Comparison of ENCODE assay signal across 1 cellular context in the genomic region with DNA sequence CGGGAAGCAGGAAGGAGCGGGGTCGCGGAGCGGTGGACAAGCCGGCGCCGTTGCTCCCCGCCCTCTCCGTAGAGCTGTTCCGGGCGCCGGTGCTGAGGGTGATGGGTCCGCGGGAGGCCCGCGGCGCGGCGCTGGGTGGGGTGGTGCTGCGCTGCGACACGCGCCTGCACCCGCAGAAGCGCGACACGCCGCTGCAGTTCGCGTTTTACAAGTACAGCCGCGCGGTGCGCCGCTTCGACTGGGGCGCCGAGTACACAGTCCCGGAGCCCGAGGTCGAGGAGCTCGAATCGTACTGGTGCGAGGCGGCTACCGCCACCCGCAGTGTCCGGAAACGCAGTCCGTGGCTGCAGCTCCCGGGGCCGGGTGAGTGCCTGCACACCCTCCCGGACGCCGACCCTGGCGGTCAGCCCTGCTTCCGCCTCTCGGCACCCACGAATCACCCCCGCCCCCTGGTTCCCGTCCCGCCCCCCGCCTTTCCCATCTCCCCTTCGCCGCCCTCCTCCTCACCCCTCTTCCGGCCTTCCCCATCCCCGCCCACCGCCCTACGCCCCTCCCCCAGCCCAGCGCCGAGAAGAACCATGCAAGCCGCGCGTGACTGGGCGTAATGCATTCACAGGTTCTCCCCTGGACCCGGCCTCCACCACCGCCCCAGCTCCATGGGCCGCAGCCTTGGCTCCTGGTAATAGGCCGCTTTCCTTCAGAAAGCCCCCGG.
TF ChIP-seq lines count a peak whose summit lies in the region.

No MANE protein-coding gene starts in this region.

TF ChIP-seq in K562, 482 proteins besides CTCF, POLR2A, EP300 and RAD21 (continued from another document and continues in another):
- TF ChIP-seq, protein P1, sequence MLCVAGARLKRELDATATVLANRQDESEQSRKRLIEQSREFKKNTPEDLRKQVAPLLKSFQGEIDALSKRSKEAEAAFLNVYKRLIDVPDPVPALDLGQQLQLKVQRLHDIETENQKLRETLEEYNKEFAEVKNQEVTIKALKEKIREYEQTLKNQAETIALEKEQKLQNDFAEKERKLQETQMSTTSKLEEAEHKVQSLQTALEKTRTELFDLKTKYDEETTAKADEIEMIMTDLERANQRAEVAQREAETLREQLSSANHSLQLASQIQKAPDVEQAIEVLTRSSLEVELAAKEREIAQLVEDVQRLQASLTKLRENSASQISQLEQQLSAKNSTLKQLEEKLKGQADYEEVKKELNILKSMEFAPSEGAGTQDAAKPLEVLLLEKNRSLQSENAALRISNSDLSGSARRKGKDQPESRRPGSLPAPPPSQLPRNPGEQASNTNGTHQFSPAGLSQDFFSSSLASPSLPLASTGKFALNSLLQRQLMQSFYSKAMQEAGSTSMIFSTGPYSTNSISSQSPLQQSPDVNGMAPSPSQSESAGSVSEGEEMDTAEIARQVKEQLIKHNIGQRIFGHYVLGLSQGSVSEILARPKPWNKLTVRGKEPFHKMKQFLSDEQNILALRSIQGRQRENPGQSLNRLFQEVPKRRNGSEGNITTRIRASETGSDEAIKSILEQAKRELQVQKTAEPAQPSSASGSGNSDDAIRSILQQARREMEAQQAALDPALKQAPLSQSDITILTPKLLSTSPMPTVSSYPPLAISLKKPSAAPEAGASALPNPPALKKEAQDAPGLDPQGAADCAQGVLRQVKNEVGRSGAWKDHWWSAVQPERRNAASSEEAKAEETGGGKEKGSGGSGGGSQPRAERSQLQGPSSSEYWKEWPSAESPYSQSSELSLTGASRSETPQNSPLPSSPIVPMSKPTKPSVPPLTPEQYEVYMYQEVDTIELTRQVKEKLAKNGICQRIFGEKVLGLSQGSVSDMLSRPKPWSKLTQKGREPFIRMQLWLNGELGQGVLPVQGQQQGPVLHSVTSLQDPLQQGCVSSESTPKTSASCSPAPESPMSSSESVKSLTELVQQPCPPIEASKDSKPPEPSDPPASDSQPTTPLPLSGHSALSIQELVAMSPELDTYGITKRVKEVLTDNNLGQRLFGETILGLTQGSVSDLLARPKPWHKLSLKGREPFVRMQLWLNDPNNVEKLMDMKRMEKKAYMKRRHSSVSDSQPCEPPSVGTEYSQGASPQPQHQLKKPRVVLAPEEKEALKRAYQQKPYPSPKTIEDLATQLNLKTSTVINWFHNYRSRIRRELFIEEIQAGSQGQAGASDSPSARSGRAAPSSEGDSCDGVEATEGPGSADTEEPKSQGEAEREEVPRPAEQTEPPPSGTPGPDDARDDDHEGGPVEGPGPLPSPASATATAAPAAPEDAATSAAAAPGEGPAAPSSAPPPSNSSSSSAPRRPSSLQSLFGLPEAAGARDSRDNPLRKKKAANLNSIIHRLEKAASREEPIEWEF (CRISPR knock-in tag; IDR thresholded peaks at IDR 0.05): no peak
- TF ChIP-seq ZBTB17 (CRISPR knock-in tag; IDR thresholded peaks at IDR 0.05): no peak
- TF ChIP-seq ZNF124 (CRISPR knock-in tag; IDR thresholded peaks at IDR 0.05): no peak
- TF ChIP-seq, protein P2, sequence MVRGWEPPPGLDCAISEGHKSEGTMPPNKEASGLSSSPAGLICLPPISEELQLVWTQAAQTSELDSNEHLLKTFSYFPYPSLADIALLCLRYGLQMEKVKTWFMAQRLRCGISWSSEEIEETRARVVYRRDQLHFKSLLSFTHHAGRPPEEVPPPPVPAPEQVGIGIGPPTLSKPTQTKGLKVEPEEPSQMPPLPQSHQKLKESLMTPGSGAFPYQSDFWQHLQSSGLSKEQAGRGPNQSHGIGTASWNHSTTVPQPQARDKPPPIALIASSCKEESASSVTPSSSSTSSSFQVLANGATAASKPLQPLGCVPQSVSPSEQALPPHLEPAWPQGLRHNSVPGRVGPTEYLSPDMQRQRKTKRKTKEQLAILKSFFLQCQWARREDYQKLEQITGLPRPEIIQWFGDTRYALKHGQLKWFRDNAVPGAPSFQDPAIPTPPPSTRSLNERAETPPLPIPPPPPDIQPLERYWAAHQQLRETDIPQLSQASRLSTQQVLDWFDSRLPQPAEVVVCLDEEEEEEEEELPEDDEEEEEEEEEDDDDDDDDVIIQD (CRISPR knock-in tag; IDR thresholded peaks at IDR 0.05): 0 out of 2 replicates have a peak, but pooled peaks have one; percentile 68
- TF ChIP-seq ILK (tag; IDR thresholded peaks at IDR 0.05; ENCODE audit: borderline replicate concordance, low read depth): no peak
- no peak; the same call in 1 of the 2 replicates for TF ChIP-seq DPF2 (IDR thresholded peaks at IDR 0.05)
- no peak for TF ChIP-seq HEY1 (CRISPR knock-in tag; IDR thresholded peaks at IDR 0.05; ENCODE audit: borderline replicate concordance)
- TF ChIP-seq CCNT2 (IDR thresholded peaks at IDR 0.05; ENCODE audit: borderline replicate concordance, extremely low read depth, insufficient read length, low read depth, low read length): no peak
- TF ChIP-seq SOX6 (IDR thresholded peaks at IDR 0.05): no peak
- TF ChIP-seq NR3C1 (CRISPR knock-in tag; IDR thresholded peaks at IDR 0.05): no peak
- TF ChIP-seq TARDBP (IDR thresholded peaks at IDR 0.05): no peak
- TF ChIP-seq ZNF232 (CRISPR knock-in tag; IDR thresholded peaks at IDR 0.05): no peak
- no peak for TF ChIP-seq NFYB (IDR thresholded peaks at IDR 0.05; ENCODE audit: extremely low read depth, insufficient read length)
- TF ChIP-seq NCOR1 (IDR thresholded peaks at IDR 0.05): 0 out of 2 replicates have a peak, but pooled peaks have one; percentile 10
- TF ChIP-seq NR2F6 (CRISPR knock-in tag; IDR thresholded peaks at IDR 0.05): no peak
- TF ChIP-seq TCF7L2 (IDR thresholded peaks at IDR 0.05; ENCODE audit: low read depth, low read length): no peak
- no peak for TF ChIP-seq ZNF384 (IDR thresholded peaks at IDR 0.05; ENCODE audit: low read depth, low read length)
- TF ChIP-seq KHSRP (IDR thresholded peaks at IDR 0.05): no peak
- peak; percentile 61 to 62 for TF ChIP-seq MAZ (CRISPR knock-in tag; conservative IDR thresholded peaks at IDR 0.05 in 1 of 2, IDR thresholded peaks at IDR 0.05 in 1 of 2)
- TF ChIP-seq TAF15 (IDR thresholded peaks at IDR 0.05; ENCODE audit: low read depth, low read length): no peak
- no peak for TF ChIP-seq SMC3 (conservative IDR thresholded peaks at IDR 0.05; ENCODE audit: insufficient read depth, low read depth, low read length)
- TF ChIP-seq ERF (CRISPR knock-in tag; IDR thresholded peaks at IDR 0.05): peak; percentile 92
- no peak for TF ChIP-seq DACH1 (IDR thresholded peaks at IDR 0.05; ENCODE audit: partially characterized antibody)
- TF ChIP-seq, protein P3, sequence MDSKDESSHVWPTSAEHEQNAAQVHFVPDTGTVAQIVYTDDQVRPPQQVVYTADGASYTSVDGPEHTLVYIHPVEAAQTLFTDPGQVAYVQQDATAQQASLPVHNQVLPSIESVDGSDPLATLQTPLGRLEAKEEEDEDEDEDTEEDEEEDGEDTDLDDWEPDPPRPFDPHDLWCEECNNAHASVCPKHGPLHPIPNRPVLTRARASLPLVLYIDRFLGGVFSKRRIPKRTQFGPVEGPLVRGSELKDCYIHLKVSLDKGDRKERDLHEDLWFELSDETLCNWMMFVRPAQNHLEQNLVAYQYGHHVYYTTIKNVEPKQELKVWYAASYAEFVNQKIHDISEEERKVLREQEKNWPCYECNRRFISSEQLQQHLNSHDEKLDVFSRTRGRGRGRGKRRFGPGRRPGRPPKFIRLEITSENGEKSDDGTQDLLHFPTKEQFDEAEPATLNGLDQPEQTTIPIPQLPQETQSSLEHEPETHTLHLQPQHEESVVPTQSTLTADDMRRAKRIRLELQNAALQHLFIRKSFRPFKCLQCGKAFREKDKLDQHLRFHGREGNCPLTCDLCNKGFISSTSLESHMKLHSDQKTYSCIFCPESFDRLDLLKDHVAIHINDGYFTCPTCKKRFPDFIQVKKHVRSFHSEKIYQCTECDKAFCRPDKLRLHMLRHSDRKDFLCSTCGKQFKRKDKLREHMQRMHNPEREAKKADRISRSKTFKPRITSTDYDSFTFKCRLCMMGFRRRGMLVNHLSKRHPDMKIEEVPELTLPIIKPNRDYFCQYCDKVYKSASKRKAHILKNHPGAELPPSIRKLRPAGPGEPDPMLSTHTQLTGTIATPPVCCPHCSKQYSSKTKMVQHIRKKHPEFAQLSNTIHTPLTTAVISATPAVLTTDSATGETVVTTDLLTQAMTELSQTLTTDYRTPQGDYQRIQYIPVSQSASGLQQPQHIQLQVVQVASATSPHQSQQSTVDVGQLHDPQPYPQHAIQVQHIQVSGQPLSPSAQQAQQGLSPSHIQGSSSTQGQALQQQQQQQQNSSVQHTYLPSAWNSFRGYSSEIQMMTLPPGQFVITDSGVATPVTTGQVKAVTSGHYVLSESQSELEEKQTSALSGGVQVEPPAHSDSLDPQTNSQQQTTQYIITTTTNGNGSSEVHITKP (IDR thresholded peaks at IDR 0.05; ENCODE audit: partially characterized antibody): peak; percentile 45
- TF ChIP-seq, protein P4, sequence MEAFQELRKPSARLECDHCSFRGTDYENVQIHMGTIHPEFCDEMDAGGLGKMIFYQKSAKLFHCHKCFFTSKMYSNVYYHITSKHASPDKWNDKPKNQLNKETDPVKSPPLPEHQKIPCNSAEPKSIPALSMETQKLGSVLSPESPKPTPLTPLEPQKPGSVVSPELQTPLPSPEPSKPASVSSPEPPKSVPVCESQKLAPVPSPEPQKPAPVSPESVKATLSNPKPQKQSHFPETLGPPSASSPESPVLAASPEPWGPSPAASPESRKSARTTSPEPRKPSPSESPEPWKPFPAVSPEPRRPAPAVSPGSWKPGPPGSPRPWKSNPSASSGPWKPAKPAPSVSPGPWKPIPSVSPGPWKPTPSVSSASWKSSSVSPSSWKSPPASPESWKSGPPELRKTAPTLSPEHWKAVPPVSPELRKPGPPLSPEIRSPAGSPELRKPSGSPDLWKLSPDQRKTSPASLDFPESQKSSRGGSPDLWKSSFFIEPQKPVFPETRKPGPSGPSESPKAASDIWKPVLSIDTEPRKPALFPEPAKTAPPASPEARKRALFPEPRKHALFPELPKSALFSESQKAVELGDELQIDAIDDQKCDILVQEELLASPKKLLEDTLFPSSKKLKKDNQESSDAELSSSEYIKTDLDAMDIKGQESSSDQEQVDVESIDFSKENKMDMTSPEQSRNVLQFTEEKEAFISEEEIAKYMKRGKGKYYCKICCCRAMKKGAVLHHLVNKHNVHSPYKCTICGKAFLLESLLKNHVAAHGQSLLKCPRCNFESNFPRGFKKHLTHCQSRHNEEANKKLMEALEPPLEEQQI (IDR thresholded peaks at IDR 0.05): no peak
- TF ChIP-seq GATA2 (CRISPR knock-in tag; IDR thresholded peaks at IDR 0.05): no peak
- TF ChIP-seq ZNF165 (CRISPR knock-in tag; IDR thresholded peaks at IDR 0.05; ENCODE audit: borderline replicate concordance): no peak
- no peak for TF ChIP-seq CAMTA2 (CRISPR knock-in tag; conservative IDR thresholded peaks at IDR 0.05)
- no peak for TF ChIP-seq KLF6 (CRISPR knock-in tag; IDR thresholded peaks at IDR 0.05; ENCODE audit: borderline replicate concordance)
- no peak for TF ChIP-seq ZFP30 (CRISPR knock-in tag; IDR thresholded peaks at IDR 0.05; ENCODE audit: borderline replicate concordance)
- TF ChIP-seq, protein P5, sequence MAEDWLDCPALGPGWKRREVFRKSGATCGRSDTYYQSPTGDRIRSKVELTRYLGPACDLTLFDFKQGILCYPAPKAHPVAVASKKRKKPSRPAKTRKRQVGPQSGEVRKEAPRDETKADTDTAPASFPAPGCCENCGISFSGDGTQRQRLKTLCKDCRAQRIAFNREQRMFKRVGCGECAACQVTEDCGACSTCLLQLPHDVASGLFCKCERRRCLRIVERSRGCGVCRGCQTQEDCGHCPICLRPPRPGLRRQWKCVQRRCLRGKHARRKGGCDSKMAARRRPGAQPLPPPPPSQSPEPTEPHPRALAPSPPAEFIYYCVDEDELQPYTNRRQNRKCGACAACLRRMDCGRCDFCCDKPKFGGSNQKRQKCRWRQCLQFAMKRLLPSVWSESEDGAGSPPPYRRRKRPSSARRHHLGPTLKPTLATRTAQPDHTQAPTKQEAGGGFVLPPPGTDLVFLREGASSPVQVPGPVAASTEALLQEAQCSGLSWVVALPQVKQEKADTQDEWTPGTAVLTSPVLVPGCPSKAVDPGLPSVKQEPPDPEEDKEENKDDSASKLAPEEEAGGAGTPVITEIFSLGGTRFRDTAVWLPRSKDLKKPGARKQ (CRISPR knock-in tag; IDR thresholded peaks at IDR 0.05): no peak
- no peak for TF ChIP-seq DDX20 (tag; IDR thresholded peaks at IDR 0.05; ENCODE audit: low read depth)
- peak; percentile 84 for TF ChIP-seq POLR2AphosphoS5 (IDR thresholded peaks at IDR 0.05; ENCODE audit: control insufficient read depth, insufficient read depth, low read depth, low read length)
- no peak for TF ChIP-seq NFIX (CRISPR knock-in tag; IDR thresholded peaks at IDR 0.05; ENCODE audit: low read depth)
- no peak for TF ChIP-seq ZNF41 (CRISPR knock-in tag; conservative IDR thresholded peaks at IDR 0.05)
- no peak for TF ChIP-seq ATF1 (CRISPR knock-in tag; IDR thresholded peaks at IDR 0.05)
- TF ChIP-seq ATF1 (tag; IDR thresholded peaks at IDR 0.05): peak; percentile 48
- TF ChIP-seq, protein P6, sequence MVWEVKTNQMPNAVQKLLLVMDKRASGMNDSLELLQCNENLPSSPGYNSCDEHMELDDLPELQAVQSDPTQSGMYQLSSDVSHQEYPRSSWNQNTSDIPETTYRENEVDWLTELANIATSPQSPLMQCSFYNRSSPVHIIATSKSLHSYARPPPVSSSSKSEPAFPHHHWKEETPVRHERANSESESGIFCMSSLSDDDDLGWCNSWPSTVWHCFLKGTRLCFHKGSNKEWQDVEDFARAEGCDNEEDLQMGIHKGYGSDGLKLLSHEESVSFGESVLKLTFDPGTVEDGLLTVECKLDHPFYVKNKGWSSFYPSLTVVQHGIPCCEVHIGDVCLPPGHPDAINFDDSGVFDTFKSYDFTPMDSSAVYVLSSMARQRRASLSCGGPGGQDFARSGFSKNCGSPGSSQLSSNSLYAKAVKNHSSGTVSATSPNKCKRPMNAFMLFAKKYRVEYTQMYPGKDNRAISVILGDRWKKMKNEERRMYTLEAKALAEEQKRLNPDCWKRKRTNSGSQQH (CRISPR knock-in tag; IDR thresholded peaks at IDR 0.05): no peak
- TF ChIP-seq, protein P7, sequence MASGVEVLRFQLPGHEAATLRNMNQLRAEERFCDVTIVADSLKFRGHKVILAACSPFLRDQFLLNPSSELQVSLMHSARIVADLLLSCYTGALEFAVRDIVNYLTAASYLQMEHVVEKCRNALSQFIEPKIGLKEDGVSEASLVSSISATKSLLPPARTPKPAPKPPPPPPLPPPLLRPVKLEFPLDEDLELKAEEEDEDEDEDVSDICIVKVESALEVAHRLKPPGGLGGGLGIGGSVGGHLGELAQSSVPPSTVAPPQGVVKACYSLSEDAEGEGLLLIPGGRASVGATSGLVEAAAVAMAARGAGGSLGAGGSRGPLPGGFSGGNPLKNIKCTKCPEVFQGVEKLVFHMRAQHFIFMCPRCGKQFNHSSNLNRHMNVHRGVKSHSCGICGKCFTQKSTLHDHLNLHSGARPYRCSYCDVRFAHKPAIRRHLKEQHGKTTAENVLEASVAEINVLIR (CRISPR knock-in tag; IDR thresholded peaks at IDR 0.05): no peak
- TF ChIP-seq, protein P8, sequence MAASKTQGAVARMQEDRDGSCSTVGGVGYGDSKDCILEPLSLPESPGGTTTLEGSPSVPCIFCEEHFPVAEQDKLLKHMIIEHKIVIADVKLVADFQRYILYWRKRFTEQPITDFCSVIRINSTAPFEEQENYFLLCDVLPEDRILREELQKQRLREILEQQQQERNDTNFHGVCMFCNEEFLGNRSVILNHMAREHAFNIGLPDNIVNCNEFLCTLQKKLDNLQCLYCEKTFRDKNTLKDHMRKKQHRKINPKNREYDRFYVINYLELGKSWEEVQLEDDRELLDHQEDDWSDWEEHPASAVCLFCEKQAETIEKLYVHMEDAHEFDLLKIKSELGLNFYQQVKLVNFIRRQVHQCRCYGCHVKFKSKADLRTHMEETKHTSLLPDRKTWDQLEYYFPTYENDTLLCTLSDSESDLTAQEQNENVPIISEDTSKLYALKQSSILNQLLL (CRISPR knock-in tag; IDR thresholded peaks at IDR 0.05; ENCODE audit: borderline replicate concordance): no peak
- peak; percentile 80 for TF ChIP-seq POLR2B (IDR thresholded peaks at IDR 0.05; ENCODE audit: low read depth, partially characterized antibody)
- no peak for TF ChIP-seq PRPF4 (IDR thresholded peaks at IDR 0.05; ENCODE audit: insufficient read depth, low read depth, low read length, poor library complexity, severe bottlenecking)
- TF ChIP-seq XRCC3 (IDR thresholded peaks at IDR 0.05): no peak
